ENCODE assay signal across 1 cellular context in the genomic region with DNA sequence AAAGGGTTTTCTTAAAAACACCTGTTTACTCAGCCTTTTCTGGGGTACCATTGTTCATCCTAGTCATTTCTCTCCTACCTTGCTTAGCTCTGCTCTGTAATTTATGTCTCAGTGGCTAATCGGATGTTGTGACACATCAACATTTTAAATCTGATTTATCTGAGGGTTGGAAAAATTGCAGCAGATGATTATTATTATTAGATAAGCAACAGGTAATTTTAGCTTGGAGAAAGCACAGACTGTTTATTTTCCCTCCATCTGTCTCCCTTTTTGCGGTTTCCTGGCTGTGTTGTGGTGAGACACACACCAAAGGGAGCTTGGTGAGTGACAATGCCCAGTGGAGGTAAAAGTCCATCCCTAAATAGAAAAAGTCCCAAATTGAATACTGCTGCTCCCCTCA.
TF ChIP-seq lines count a peak whose summit lies in the region.

No MANE protein-coding gene starts in this region.

TF ChIP-seq in SK-N-SH, 30 proteins besides CTCF, POLR2A, EP300 and RAD21 (continued from another document):
- TF ChIP-seq YY1 (IDR thresholded peaks at IDR 0.05; ENCODE audit: low read depth) (no peak), ELF1 (IDR thresholded peaks at IDR 0.05) (no peak), FOXM1 (IDR thresholded peaks at IDR 0.05; ENCODE audit: low read depth) (no peak), NRF1 (IDR thresholded peaks at IDR 0.05; ENCODE audit: low read depth, low read length) (no peak), SMC3 (IDR thresholded peaks at IDR 0.05; ENCODE audit: low read depth, low read length) (no peak), GATA2 (CRISPR knock-in tag; IDR thresholded peaks at IDR 0.05) (no peak), TEAD4 (IDR thresholded peaks at IDR 0.05; ENCODE audit: borderline replicate concordance, insufficient read depth) (no peak), POLR2AphosphoS5 (IDR thresholded peaks at IDR 0.05; ENCODE audit: low read depth, low read length) (no peak), MEF2A (IDR thresholded peaks at IDR 0.05; ENCODE audit: borderline replicate concordance, low read depth) (no peak), CHD2 (IDR thresholded peaks at IDR 0.05; ENCODE audit: low read length, partially characterized antibody) (no peak), GABPA (IDR thresholded peaks at IDR 0.05; ENCODE audit: low read depth) (no peak), SIN3A (IDR thresholded peaks at IDR 0.05; ENCODE audit: borderline replicate concordance, low read depth, low read length) (no peak)
- TF ChIP-seq, protein P1, sequence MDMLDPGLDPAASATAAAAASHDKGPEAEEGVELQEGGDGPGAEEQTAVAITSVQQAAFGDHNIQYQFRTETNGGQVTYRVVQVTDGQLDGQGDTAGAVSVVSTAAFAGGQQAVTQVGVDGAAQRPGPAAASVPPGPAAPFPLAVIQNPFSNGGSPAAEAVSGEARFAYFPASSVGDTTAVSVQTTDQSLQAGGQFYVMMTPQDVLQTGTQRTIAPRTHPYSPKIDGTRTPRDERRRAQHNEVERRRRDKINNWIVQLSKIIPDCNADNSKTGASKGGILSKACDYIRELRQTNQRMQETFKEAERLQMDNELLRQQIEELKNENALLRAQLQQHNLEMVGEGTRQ (IDR thresholded peaks at IDR 0.05; ENCODE audit: borderline replicate concordance, low read depth, low read length) = no peak
- TF ChIP-seq, protein P2, sequence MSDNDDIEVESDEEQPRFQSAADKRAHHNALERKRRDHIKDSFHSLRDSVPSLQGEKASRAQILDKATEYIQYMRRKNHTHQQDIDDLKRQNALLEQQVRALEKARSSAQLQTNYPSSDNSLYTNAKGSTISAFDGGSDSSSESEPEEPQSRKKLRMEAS (IDR thresholded peaks at IDR 0.05; ENCODE audit: low read depth) = no peak
- TF ChIP-seq, protein P3, sequence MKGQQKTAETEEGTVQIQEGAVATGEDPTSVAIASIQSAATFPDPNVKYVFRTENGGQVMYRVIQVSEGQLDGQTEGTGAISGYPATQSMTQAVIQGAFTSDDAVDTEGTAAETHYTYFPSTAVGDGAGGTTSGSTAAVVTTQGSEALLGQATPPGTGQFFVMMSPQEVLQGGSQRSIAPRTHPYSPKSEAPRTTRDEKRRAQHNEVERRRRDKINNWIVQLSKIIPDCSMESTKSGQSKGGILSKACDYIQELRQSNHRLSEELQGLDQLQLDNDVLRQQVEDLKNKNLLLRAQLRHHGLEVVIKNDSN (IDR thresholded peaks at IDR 0.05; ENCODE audit: borderline replicate concordance, low read depth) = no peak
TF ChIP-seq in SK-N-SH: peak in this region for 0.
